1 cellular context compared by ENCODE assay signal in genomic region chr12:28550757-28551381, GRCh38.
TF ChIP-seq lines count a peak whose summit lies in the region.

No MANE protein-coding gene starts in this region.

TF ChIP-seq in H1, 55 proteins besides CTCF, POLR2A, EP300 and RAD21:
- TF ChIP-seq BACH1 (IDR thresholded peaks at IDR 0.05; ENCODE audit: low read length), result peak; percentile 62; the same call in 1 of the 2 replicates
- TF ChIP-seq RBBP5 (IDR thresholded peaks at IDR 0.05; ENCODE audit: borderline replicate concordance, low read depth, low read length), result no peak
